Comparison of ENCODE assay signal across 11 cellular contexts in the genomic region with DNA sequence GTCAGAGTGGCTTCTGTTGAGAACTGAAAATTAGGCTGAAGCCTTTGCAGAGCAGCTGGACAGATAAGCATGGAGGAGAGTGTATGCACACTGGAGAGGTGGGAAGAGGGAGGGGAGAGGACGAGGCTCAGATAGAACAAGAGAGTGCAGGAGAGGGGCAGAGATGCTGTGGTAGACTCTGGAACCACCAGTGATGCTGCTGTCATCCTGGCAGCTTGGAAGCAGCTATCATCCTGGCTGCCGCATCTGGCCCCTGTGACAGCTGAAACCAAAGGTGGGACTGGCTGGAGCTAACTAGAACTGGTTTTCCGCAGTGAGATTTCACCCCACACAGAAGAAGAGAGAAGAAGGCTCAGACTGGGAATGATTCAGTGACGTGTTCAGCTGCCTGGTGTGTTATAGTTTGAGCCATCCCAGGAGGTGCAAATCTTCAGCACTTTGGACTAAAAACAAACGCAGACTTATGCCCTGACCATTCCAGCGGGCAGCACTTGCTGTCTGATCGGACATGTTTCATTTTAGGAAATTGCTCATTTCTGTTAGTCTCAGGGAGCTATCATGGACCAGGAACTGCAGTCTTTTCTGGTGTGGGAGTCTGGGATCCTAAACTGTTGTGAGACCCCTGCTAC. TPM values are rescaled to one million over a fixed set of nuclear protein-coding genes. Genes with fewer than 3 reads are reported as not detected.
A peak's percentile ranks its signal among the peaks of the same experiment; 100 is the strongest.
DNase-seq lines count a peak whose midpoint lies in the region; ATAC-seq and TF ChIP-seq lines count a peak whose summit lies in the region.
"Had no signal": no experiment of that assay in that cellular context is flagged by ENCODE, and none has a peak within 500 bp of the region (broad histone marks: within the 10 kb centered on the region; RNA-seq: fewer than 3 reads in every experiment).

No MANE protein-coding gene starts in this region.

- H3K4me2 ChIP-seq in mesenchymal stem cell (ENCODE audit: low read length, poor library complexity, severe bottlenecking), result no peak overlapping the region

- no peak overlapping the region for H4K91ac ChIP-seq in mesenchymal stem cell (ENCODE audit: low read length)

- H3K18ac ChIP-seq in mesenchymal stem cell (ENCODE audit: low read depth in 1 of 2, low read length in 2 of 2), result peak overlapping the region in 1 of 2 experiments; percentile 28

- H3K23ac ChIP-seq in mesenchymal stem cell (ENCODE audit: low read length in 2 of 2), result no peak overlapping the region

- WGBS in mesenchymal stem cell, result 88% methylated on average over 7 of the region's 7 CpGs

- H3K36me3 ChIP-seq in mesenchymal stem cell (ENCODE audit: control insufficient read depth in 1 of 2, insufficient read depth in 2 of 2, low read depth in 1 of 2, low read length in 2 of 2), result no peaks in the 10 kb centered on the region

- POLR2A ChIA-PET in AG04449 (lab: Yijun Ruan, JAX), result no interaction called here

- ATAC-seq in GM21360 (IDR thresholded peaks at IDR 0.05; ENCODE audit: unreplicated experiment) (peak; percentile 27), GM19324 (IDR thresholded peaks at IDR 0.05; ENCODE audit: low FRiP score, unreplicated experiment) (no peak)
- ATAC-seq: activated CD4-positive, alpha-beta T cell treated with anti-CD3 and anti-CD28 coated beads for 36 hours had no signal

- H3K14ac ChIP-seq in mesenchymal stem cell (ENCODE audit: low read length in 2 of 2), result no peak overlapping the region

- H3K27me3 ChIP-seq in mesenchymal stem cell (ENCODE audit: control insufficient read depth in 1 of 2, insufficient read depth in 1 of 2, low read length in 2 of 2), result peaks cover 0 to 3% of the 10 kb centered on the region in 2 experiments

- no peak overlapping the region for H4K8ac ChIP-seq in mesenchymal stem cell (ENCODE audit: low read length)

- H2BK12ac ChIP-seq in mesenchymal stem cell (ENCODE audit: low read length in 2 of 2), result peak overlapping the region; percentile 11 to 34

- peak overlapping the region; percentile 7 for H2AFZ ChIP-seq in mesenchymal stem cell (ENCODE audit: low read depth, low read length)

- H2BK5ac ChIP-seq in mesenchymal stem cell (ENCODE audit: low read depth, low read length, poor library complexity, severe bottlenecking), result no peak overlapping the region

- H3K4ac ChIP-seq in mesenchymal stem cell (ENCODE audit: low read depth in 1 of 2, low read length in 2 of 2), result no peak overlapping the region

- no peak overlapping the region for H2AK5ac ChIP-seq in mesenchymal stem cell (ENCODE audit: low read length, severe bottlenecking)

- TF ChIP-seq CTCF in AG04449 (IDR thresholded peaks at IDR 0.05; ENCODE audit: insufficient read depth, low read length, missing control alignments), result no peak

- H3K4me3 ChIP-seq in AG04449 (ENCODE audit: low read depth, low read length), result peak overlapping the region; percentile 12; the same call in 1 of the 2 replicates
- H3K4me3 ChIP-seq in mesenchymal stem cell (ENCODE audit: insufficient read depth in 1 of 2, low read depth in 1 of 2, low read length in 2 of 2), result no peak overlapping the region

- no peaks in the 10 kb centered on the region for H3K4me1 ChIP-seq in mesenchymal stem cell (ENCODE audit: control insufficient read depth, insufficient read depth, low read depth, low read length)

- no peak overlapping the region for H2BK120ac ChIP-seq in mesenchymal stem cell (ENCODE audit: low read depth, low read length)

- H2BK15ac ChIP-seq in mesenchymal stem cell (ENCODE audit: low read depth, poor library complexity, severe bottlenecking), result no peak overlapping the region

- H3K9me3 ChIP-seq in mesenchymal stem cell (ENCODE audit: control insufficient read depth, low read length), result no peaks in the 10 kb centered on the region

- CTCF ChIA-PET in AG04449 (lab: Yijun Ruan, JAX), result interaction anchor here (0.9 to 2.1 kb wide), 5 partner anchors 11 to 207 kb away, joined by 3 to 11 read pairs (median 4); no protein-coding TSS in a partner anchor

- H3K79me1 ChIP-seq in mesenchymal stem cell (replicated peaks; ENCODE audit: low read length, poor library complexity, severe bottlenecking), result no peaks in the 10 kb centered on the region

- H3K9ac ChIP-seq in mesenchymal stem cell (ENCODE audit: low read length), result no peak overlapping the region

- no peak overlapping the region for H3K27ac ChIP-seq in mesenchymal stem cell (ENCODE audit: low read length, poor library complexity, severe bottlenecking)

- DNase-seq in AG04449 (ENCODE audit: low read depth, low spot score), result no peak
- DNase-seq in NCI-H2171 (lab: John Stamatoyannopoulos, UW), result peak; percentile 24
- DNase-seq in mesenchymal stem cell, result no peak
- no peak for DNase-seq in NCI-H2107 treated with DMSO at 0.1 percent for 48 hours (lab: John Stamatoyannopoulos, UW; ENCODE audit: unreplicated experiment)
- DNase-seq in H4 (ENCODE audit: low spot score), result no peak
- DNase-seq in NCI-H345 (lab: John Stamatoyannopoulos, UW), result no peak
- DNase-seq: activated CD4-positive, alpha-beta T cell treated with anti-CD3 and anti-CD28 coated beads for 36 hours; NCI-H2029; SHP77 treated with DMSO at 0.1 percent for 48 hours had no signal

RNA-seq across cellular contexts. Expression of a gene that starts 38.4 kb away (rescaled TPM):
- 5.2 TPM for polyA plus RNA-seq in mesenchymal stem cell (2013, experiment 1 of 2)
- 4.3 TPM for polyA plus RNA-seq in mesenchymal stem cell (2013, experiment 2 of 2)
- 9.4 and 22.9 TPM in 2 replicates for total RNA-seq in H4 (2014; rRNA removed; shearing (Covaris generic))
